In the genomic region with DNA sequence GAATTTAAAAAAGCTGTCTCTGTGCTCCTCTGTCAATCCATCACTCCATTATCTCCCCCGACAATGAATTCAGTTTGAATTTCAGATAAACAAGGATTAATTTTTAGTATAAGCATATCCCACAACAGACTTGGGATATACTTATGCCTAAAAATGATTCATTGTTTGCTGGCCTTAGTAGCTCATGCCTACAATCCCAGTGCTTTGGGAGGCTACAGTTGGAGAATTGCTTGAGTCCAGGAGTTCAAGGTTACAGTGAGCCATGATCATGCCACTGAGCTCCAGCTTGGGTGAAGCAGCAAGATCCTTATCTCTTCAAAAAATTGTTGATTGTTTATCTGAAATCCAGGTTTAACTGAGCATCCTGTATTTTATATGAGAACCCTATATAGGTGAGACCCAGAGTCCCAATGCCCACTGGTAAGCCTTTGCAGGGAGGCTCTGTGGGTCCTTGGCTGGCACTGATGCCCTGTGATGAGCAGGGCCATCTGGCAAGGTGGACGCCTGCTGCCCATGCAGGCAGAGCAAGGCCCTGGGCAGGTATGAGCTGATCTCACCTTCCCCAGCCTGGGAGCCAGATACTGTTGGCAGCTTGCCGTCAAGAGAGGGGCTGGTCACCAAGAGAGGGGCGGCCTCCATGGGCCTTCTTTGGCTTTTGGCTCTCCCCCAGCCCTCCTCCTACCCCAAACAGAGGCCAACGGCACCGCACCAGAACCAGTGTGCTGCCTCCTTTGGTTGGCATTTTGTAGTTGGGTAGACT, we compare ENCODE assay signal across 18 cellular contexts.
A peak's percentile ranks its signal among the peaks of the same experiment; 100 is the strongest.
DNase-seq lines count a peak whose midpoint lies in the region; ATAC-seq and TF ChIP-seq lines count a peak whose summit lies in the region.
"Had no signal": no experiment of that assay in that cellular context is flagged by ENCODE, and none has a peak within 500 bp of the region (broad histone marks: within the 10 kb centered on the region; RNA-seq: fewer than 3 reads in every experiment).

No MANE protein-coding gene starts in this region.

- no peak overlapping the region for H2AFZ ChIP-seq in hepatocyte

- POLR2A ChIA-PET in activated CD4-positive, alpha-beta T cell treated with anti-CD3 and anti-CD28 coated beads, Interleukin-2, amount 10 ng/mL, durations not matched to agents 7 days and 5 days (lab: Charles Lee) = no interaction called here

- no peaks in the 10 kb centered on the region for H3K9me2 ChIP-seq in hepatocyte (replicated peaks; ENCODE audit: insufficient read depth)

- peaks cover 3% of the 10 kb centered on the region for H3K27me3 Mint-ChIP-seq in activated CD4-positive, alpha-beta T cell treated with anti-CD3 and anti-CD28 coated beads, Interleukin-2, amount 10 ng/mL, durations not matched to agents 7 days and 5 days
- H3K27me3 Mint-ChIP-seq: CD4-positive, CD25-positive, alpha-beta regulatory T cell had no signal

- no peaks in the 10 kb centered on the region for H3K36me3 Mint-ChIP-seq in activated CD4-positive, alpha-beta T cell treated with anti-CD3 and anti-CD28 coated beads, Interleukin-2, amount 10 ng/mL, durations not matched to agents 7 days and 5 days (ENCODE audit: low read depth)
- H3K36me3 Mint-ChIP-seq: CD4-positive, CD25-positive, alpha-beta regulatory T cell had no signal

- no peak for DNase-seq in RWPE2 (ENCODE audit: low spot score)
- no peak for DNase-seq in hepatocyte (ENCODE audit: low spot score)
- DNase-seq in NCI-H69 (lab: John Stamatoyannopoulos, UW) = no peak
- no peak for DNase-seq in NCI-H2107 treated with DMSO at 0.1 percent for 48 hours (lab: John Stamatoyannopoulos, UW; ENCODE audit: unreplicated experiment)
- DNase-seq in activated CD4-positive, alpha-beta T cell treated with anti-CD3 and anti-CD28 coated beads, Interleukin-2, amount 10 ng/mL, durations not matched to agents 7 days and 5 days = no peak
- DNase-seq: CD4-positive, CD25-positive, alpha-beta regulatory T cell; DMS79; H7; NCI-H1105; NCI-H146; NCI-H2029; NCI-H2171; NCI-H524 treated with DMSO at 0.1 percent for 48 hours; OCI-M1; SHP77 had no signal

- 92% methylated on average over 6 of the region's 6 CpGs for WGBS in hepatocyte (ENCODE audit: low lambda C conversion rate, missing lambda C conversion rate)

- peak overlapping the region; percentile 0 for H3K27ac ChIP-seq in RWPE2 (ENCODE audit: poor library complexity, severe bottlenecking)
- peak overlapping the region; percentile 73 for H3K27ac ChIP-seq in hepatocyte
- peak overlapping the region; percentile 48 to 58 for H3K27ac ChIP-seq in mucosa of rectum (ENCODE audit: low read depth in 2 of 2, low read length in 2 of 2)
- H3K27ac ChIP-seq: SK-N-MC had no signal

- no peaks in the 10 kb centered on the region for H3K9me3 Mint-ChIP-seq in activated CD4-positive, alpha-beta T cell treated with anti-CD3 and anti-CD28 coated beads, Interleukin-2, amount 10 ng/mL, durations not matched to agents 7 days and 5 days
- H3K9me3 Mint-ChIP-seq: CD4-positive, CD25-positive, alpha-beta regulatory T cell had no signal

- TF ChIP-seq CTCF in RWPE2 (IDR thresholded peaks at IDR 0.05; ENCODE audit: poor library complexity, severe bottlenecking) (no peak), hepatocyte (IDR thresholded peaks at IDR 0.05; ENCODE audit: poor library complexity) (no peak)

- H3K27ac Mint-ChIP-seq in activated CD4-positive, alpha-beta T cell treated with anti-CD3 and anti-CD28 coated beads, Interleukin-2, amount 10 ng/mL, durations not matched to agents 7 days and 5 days = no peak overlapping the region

- H3K27me3 ChIP-seq in RWPE2 (ENCODE audit: insufficient read depth, poor library complexity, severe bottlenecking) (no peaks in the 10 kb centered on the region), hepatocyte (no peaks in the 10 kb centered on the region), mucosa of rectum (ENCODE audit: control insufficient read depth in 2 of 2, insufficient read depth in 2 of 2, low read length in 2 of 2) (no peaks in the 10 kb centered on the region)

- no peaks in the 10 kb centered on the region for H3K4me1 Mint-ChIP-seq in activated CD4-positive, alpha-beta T cell treated with anti-CD3 and anti-CD28 coated beads, Interleukin-2, amount 10 ng/mL, durations not matched to agents 7 days and 5 days
- H3K4me1 Mint-ChIP-seq: CD4-positive, CD25-positive, alpha-beta regulatory T cell had no signal

- H3K4me1 ChIP-seq in RWPE2 (ENCODE audit: insufficient read depth, poor library complexity, severe bottlenecking) (peaks cover 22% of the 10 kb centered on the region), hepatocyte (ENCODE audit: insufficient read depth) (peaks cover 19% of the 10 kb centered on the region), mucosa of rectum (ENCODE audit: control insufficient read depth in 2 of 2, insufficient read depth in 2 of 2, low read length in 2 of 2) (peaks cover 2 to 25% of the 10 kb centered on the region in 2 donors)

- H3K4me3 Mint-ChIP-seq in activated CD4-positive, alpha-beta T cell treated with anti-CD3 and anti-CD28 coated beads, Interleukin-2, amount 10 ng/mL, durations not matched to agents 7 days and 5 days = no peak overlapping the region
- H3K4me3 Mint-ChIP-seq: CD4-positive, CD25-positive, alpha-beta regulatory T cell had no signal

- no peak overlapping the region for H3K4me3 ChIP-seq in RWPE2 (ENCODE audit: severe bottlenecking)
- H3K4me3 ChIP-seq in hepatocyte = no peak overlapping the region
- H3K4me3 ChIP-seq in mucosa of rectum (ENCODE audit: low read length in 2 of 2) = no peak overlapping the region
- H3K4me3 ChIP-seq: SK-N-MC had no signal

- H4K20me1 ChIP-seq in hepatocyte (ENCODE audit: insufficient read depth, poor library complexity, severe bottlenecking) = no peaks in the 10 kb centered on the region

- H3K4me2 ChIP-seq in hepatocyte = no peak overlapping the region

- no peaks in the 10 kb centered on the region for H3K9me3 ChIP-seq in RWPE2 (ENCODE audit: severe bottlenecking)
- H3K9me3 ChIP-seq in hepatocyte (ENCODE audit: low read depth) = no peaks in the 10 kb centered on the region
- no peaks in the 10 kb centered on the region for H3K9me3 ChIP-seq in mucosa of rectum (ENCODE audit: control insufficient read depth in 2 of 2, low read length in 2 of 2)

- H3K79me2 ChIP-seq in hepatocyte = peaks cover 59% of the 10 kb centered on the region

- ATAC-seq in RWPE2 (ENCODE audit: low read depth) (no peak), HG02973 (IDR thresholded peaks at IDR 0.05; ENCODE audit: unreplicated experiment) (no peak)

- CTCF ChIA-PET in activated CD4-positive, alpha-beta T cell treated with anti-CD3 and anti-CD28 coated beads, Interleukin-2, amount 10 ng/mL, durations not matched to agents 7 days and 5 days (lab: Charles Lee) = interaction anchor here (1.2 to 2.5 kb wide), 3 partner anchors 10 to 21 kb away, joined by 3 to 7 read pairs (median 6); no protein-coding TSS in a partner anchor

- no peak overlapping the region for H3K9ac ChIP-seq in mucosa of rectum (ENCODE audit: low read depth in 1 of 2, low read length in 2 of 2)

- H3K36me3 ChIP-seq in RWPE2 (ENCODE audit: low read depth) (peaks cover 93% of the 10 kb centered on the region), hepatocyte (replicated peaks; ENCODE audit: insufficient read depth, low read depth) (no peaks in the 10 kb centered on the region), mucosa of rectum (ENCODE audit: control insufficient read depth in 2 of 2, insufficient read depth in 2 of 2, low read length in 2 of 2) (peaks cover 2 to 6% of the 10 kb centered on the region in 2 donors)

Comparison
In these comparisons a context has a peak if more than half of its experiments do, and no peak if none do; other contexts are left out.
1. H3K27ac ChIP-seq: peak in every context shown above with its lines; median percentile 73 in hepatocyte; 53 in mucosa of rectum; 0 in RWPE2.